Comparison of ENCODE assay signal across 1 cellular context in the genomic region with DNA sequence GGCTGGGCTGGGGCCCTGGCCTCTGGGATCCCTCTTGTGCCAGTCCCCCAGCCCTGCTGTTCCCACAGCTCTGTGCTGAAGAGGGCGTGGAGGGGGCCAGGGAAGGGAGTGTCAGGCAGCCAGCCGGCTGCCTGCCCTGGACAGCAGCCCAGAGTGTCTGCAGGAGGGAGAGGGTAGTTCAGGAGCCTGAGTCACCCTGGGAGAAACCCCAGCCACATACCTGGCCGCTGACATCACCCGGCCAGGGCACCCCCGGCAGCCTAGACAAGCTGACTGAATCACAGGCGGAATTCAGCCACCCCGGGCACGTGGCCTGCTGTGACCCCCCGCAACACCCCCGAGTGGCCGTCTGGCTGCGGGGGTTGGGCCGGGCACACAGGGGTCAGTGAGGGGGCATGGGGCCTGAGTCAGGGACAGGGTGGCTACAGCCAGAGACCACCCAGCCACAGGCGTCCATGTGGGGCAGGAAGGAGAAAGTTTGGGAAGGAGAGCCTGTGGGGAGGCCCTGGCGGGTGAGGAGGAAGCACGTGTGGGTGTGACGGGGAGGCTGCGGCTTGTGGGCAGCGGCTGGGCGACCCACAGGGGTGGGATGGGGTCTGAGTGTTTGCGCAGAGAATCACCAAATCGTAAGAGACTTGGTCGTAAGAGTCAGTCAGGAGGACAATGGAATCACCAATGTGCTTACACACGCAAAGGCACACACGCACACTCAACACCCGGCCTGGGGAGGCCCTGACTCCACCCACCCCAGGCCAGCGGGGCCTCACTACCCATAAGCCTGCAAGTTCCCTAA.
TF ChIP-seq lines count a peak whose summit lies in the region.

No MANE protein-coding gene starts in this region.

TF ChIP-seq in HEK293, 187 proteins besides CTCF, POLR2A, EP300 and RAD21 (continued from another document and continues in another):
- TF ChIP-seq, protein P1, sequence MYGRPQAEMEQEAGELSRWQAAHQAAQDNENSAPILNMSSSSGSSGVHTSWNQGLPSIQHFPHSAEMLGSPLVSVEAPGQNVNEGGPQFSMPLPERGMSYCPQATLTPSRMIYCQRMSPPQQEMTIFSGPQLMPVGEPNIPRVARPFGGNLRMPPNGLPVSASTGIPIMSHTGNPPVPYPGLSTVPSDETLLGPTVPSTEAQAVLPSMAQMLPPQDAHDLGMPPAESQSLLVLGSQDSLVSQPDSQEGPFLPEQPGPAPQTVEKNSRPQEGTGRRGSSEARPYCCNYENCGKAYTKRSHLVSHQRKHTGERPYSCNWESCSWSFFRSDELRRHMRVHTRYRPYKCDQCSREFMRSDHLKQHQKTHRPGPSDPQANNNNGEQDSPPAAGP (tag by site-specific recombination; IDR thresholded peaks at IDR 0.05), result peak; percentile 95
- TF ChIP-seq, protein P2, sequence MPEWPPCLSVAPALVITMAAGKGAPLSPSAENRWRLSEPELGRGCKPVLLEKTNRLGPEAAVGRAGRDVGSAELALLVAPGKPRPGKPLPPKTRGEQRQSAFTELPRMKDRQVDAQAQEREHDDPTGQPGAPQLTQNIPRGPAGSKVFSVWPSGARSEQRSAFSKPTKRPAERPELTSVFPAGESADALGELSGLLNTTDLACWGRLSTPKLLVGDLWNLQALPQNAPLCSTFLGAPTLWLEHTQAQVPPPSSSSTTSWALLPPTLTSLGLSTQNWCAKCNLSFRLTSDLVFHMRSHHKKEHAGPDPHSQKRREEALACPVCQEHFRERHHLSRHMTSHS (tag by site-specific recombination; IDR thresholded peaks at IDR 0.05), result no peak
- TF ChIP-seq ZNF416 (tag by site-specific recombination; IDR thresholded peaks at IDR 0.05) (no peak), ZNF473 (tag by site-specific recombination; IDR thresholded peaks at IDR 0.05) (no peak), ZNF10 (tag by site-specific recombination; IDR thresholded peaks at IDR 0.05) (no peak), ZBTB8A (tag by site-specific recombination; IDR thresholded peaks at IDR 0.05) (no peak), ZNF701 (tag by site-specific recombination; IDR thresholded peaks at IDR 0.05) (no peak), ZNF366 (tag by site-specific recombination; conservative IDR thresholded peaks at IDR 0.05) (peak; percentile 89), TCF7L2 (IDR thresholded peaks at IDR 0.05; ENCODE audit: borderline replicate concordance, low read depth, low read length) (no peak), ZNF544 (tag by site-specific recombination; IDR thresholded peaks at IDR 0.05) (no peak), BCL11A (tag by site-specific recombination; IDR thresholded peaks at IDR 0.05; ENCODE audit: low read depth) (peak; percentile 94), ZNF561 (tag by site-specific recombination; IDR thresholded peaks at IDR 0.05; ENCODE audit: borderline replicate concordance) (no peak), ZSCAN23 (tag by site-specific recombination; IDR thresholded peaks at IDR 0.05) (peak; percentile 12; the same call in 1 of the 2 replicates), ZNF423 (tag by site-specific recombination; IDR thresholded peaks at IDR 0.05) (no peak), KLF7 (tag by site-specific recombination; IDR thresholded peaks at IDR 0.05; ENCODE audit: borderline replicate concordance) (0 out of 2 replicates have a peak, but pooled peaks have one; percentile 28), GLIS1 (tag by site-specific recombination; IDR thresholded peaks at IDR 0.05) (peak; percentile 100), YY2 (tag by site-specific recombination; IDR thresholded peaks at IDR 0.05) (no peak; the same call in 1 of the 2 replicates), ZNF391 (tag by site-specific recombination; IDR thresholded peaks at IDR 0.05; ENCODE audit: borderline replicate concordance, low read depth) (peak; percentile 82; the same call in 1 of the 2 replicates), FEZF1 (tag by site-specific recombination; IDR thresholded peaks at IDR 0.05) (no peak), ZNF24 (tag by site-specific recombination; IDR thresholded peaks at IDR 0.05) (peak; percentile 60; the same call in 1 of the 2 replicates), ZNF214 (tag by site-specific recombination; IDR thresholded peaks at IDR 0.05; ENCODE audit: borderline replicate concordance) (no peak), ZNF138 (tag by site-specific recombination; IDR thresholded peaks at IDR 0.05; ENCODE audit: borderline replicate concordance) (no peak), ZFP69B (tag by site-specific recombination; IDR thresholded peaks at IDR 0.05) (0 out of 2 replicates have a peak, but pooled peaks have one; percentile 41), ZNF302 (tag by site-specific recombination; IDR thresholded peaks at IDR 0.05; ENCODE audit: low read depth) (no peak), ZNF660 (tag by site-specific recombination; IDR thresholded peaks at IDR 0.05) (peak; percentile 92), ZNF600 (tag by site-specific recombination; IDR thresholded peaks at IDR 0.05) (peak; percentile 53; the same call in 1 of the 2 replicates), KLF10 (tag by site-specific recombination; IDR thresholded peaks at IDR 0.05) (peak; percentile 100), ZNF341 (tag by site-specific recombination; IDR thresholded peaks at IDR 0.05; ENCODE audit: low read depth) (no peak), ZNF747 (tag by site-specific recombination; IDR thresholded peaks at IDR 0.05) (no peak), ZIC2 (tag by site-specific recombination; IDR thresholded peaks at IDR 0.05) (peak; percentile 92), ZNF324 (tag by site-specific recombination; IDR thresholded peaks at IDR 0.05) (peak; percentile 58; the same call in 1 of the 2 replicates)
- TF ChIP-seq, protein P3, sequence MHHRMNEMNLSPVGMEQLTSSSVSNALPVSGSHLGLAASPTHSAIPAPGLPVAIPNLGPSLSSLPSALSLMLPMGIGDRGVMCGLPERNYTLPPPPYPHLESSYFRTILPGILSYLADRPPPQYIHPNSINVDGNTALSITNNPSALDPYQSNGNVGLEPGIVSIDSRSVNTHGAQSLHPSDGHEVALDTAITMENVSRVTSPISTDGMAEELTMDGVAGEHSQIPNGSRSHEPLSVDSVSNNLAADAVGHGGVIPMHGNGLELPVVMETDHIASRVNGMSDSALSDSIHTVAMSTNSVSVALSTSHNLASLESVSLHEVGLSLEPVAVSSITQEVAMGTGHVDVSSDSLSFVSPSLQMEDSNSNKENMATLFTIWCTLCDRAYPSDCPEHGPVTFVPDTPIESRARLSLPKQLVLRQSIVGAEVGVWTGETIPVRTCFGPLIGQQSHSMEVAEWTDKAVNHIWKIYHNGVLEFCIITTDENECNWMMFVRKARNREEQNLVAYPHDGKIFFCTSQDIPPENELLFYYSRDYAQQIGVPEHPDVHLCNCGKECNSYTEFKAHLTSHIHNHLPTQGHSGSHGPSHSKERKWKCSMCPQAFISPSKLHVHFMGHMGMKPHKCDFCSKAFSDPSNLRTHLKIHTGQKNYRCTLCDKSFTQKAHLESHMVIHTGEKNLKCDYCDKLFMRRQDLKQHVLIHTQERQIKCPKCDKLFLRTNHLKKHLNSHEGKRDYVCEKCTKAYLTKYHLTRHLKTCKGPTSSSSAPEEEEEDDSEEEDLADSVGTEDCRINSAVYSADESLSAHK (tag by site-specific recombination; IDR thresholded peaks at IDR 0.05), result no peak
- TF ChIP-seq, protein P4, sequence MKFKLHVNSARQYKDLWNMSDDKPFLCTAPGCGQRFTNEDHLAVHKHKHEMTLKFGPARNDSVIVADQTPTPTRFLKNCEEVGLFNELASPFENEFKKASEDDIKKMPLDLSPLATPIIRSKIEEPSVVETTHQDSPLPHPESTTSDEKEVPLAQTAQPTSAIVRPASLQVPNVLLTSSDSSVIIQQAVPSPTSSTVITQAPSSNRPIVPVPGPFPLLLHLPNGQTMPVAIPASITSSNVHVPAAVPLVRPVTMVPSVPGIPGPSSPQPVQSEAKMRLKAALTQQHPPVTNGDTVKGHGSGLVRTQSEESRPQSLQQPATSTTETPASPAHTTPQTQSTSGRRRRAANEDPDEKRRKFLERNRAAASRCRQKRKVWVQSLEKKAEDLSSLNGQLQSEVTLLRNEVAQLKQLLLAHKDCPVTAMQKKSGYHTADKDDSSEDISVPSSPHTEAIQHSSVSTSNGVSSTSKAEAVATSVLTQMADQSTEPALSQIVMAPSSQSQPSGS (tag by site-specific recombination; IDR thresholded peaks at IDR 0.05; ENCODE audit: low read depth), result no peak; the same call in 1 of the 2 replicates
- TF ChIP-seq, protein P5, sequence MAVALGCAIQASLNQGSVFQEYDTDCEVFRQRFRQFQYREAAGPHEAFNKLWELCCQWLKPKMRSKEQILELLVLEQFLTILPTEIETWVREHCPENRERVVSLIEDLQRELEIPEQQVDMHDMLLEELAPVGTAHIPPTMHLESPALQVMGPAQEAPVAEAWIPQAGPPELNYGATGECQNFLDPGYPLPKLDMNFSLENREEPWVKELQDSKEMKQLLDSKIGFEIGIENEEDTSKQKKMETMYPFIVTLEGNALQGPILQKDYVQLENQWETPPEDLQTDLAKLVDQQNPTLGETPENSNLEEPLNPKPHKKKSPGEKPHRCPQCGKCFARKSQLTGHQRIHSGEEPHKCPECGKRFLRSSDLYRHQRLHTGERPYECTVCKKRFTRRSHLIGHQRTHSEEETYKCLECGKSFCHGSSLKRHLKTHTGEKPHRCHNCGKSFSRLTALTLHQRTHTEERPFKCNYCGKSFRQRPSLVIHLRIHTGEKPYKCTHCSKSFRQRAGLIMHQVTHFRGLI (tag by site-specific recombination; IDR thresholded peaks at IDR 0.05), result no peak
- TF ChIP-seq, protein P6, sequence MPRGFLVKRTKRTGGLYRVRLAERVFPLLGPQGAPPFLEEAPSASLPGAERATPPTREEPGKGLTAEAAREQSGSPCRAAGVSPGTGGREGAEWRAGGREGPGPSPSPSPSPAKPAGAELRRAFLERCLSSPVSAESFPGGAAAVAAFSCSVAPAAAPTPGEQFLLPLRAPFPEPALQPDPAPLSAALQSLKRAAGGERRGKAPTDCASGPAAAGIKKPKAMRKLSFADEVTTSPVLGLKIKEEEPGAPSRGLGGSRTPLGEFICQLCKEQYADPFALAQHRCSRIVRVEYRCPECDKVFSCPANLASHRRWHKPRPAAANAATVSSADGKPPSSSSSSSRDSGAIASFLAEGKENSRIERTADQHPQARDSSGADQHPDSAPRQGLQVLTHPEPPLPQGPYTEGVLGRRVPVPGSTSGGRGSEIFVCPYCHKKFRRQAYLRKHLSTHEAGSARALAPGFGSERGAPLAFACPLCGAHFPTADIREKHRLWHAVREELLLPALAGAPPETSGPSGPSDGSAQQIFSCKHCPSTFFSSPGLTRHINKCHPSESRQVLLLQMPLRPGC (tag by site-specific recombination; IDR thresholded peaks at IDR 0.05), result no peak
- TF ChIP-seq, protein P7, sequence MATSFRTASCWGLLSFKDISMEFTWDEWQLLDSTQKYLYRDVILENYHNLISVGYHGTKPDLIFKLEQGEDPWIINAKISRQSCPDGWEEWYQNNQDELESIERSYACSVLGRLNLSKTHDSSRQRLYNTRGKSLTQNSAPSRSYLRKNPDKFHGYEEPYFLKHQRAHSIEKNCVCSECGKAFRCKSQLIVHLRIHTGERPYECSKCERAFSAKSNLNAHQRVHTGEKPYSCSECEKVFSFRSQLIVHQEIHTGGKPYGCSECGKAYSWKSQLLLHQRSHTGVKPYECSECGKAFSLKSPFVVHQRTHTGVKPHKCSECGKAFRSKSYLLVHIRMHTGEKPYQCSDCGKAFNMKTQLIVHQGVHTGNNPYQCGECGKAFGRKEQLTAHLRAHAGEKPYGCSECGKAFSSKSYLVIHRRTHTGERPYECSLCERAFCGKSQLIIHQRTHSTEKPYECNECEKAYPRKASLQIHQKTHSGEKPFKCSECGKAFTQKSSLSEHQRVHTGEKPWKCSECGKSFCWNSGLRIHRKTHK (tag by site-specific recombination; IDR thresholded peaks at IDR 0.05), result no peak
- TF ChIP-seq, protein P8, sequence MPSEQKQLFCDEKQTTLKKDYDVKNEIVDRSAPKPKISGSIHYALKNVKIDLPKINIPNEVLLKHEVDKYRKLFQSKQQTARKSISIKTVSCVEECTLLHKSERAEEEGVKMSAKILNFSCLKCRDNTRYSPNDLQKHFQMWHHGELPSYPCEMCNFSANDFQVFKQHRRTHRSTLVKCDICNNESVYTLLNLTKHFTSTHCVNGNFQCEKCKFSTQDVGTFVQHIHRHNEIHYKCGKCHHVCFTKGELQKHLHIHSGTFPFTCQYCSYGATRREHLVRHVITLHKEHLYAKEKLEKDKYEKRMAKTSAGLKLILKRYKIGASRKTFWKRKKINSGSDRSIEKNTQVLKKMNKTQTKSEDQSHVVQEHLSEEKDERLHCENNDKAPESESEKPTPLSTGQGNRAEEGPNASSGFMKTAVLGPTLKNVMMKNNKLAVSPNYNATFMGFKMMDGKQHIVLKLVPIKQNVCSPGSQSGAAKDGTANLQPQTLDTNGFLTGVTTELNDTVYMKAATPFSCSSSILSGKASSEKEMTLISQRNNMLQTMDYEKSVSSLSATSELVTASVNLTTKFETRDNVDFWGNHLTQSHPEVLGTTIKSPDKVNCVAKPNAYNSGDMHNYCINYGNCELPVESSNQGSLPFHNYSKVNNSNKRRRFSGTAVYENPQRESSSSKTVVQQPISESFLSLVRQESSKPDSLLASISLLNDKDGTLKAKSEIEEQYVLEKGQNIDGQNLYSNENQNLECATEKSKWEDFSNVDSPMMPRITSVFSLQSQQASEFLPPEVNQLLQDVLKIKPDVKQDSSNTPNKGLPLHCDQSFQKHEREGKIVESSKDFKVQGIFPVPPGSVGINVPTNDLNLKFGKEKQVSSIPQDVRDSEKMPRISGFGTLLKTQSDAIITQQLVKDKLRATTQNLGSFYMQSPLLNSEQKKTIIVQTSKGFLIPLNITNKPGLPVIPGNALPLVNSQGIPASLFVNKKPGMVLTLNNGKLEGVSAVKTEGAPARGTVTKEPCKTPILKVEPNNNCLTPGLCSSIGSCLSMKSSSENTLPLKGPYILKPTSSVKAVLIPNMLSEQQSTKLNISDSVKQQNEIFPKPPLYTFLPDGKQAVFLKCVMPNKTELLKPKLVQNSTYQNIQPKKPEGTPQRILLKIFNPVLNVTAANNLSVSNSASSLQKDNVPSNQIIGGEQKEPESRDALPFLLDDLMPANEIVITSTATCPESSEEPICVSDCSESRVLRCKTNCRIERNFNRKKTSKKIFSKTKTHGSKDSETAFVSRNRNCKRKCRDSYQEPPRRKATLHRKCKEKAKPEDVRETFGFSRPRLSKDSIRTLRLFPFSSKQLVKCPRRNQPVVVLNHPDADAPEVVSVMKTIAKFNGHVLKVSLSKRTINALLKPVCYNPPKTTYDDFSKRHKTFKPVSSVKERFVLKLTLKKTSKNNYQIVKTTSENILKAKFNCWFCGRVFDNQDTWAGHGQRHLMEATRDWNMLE (tag by site-specific recombination; conservative IDR thresholded peaks at IDR 0.05; ENCODE audit: low read depth), result 0 out of 2 replicates have a peak, but pooled peaks have one; percentile 14
- TF ChIP-seq, protein P9, sequence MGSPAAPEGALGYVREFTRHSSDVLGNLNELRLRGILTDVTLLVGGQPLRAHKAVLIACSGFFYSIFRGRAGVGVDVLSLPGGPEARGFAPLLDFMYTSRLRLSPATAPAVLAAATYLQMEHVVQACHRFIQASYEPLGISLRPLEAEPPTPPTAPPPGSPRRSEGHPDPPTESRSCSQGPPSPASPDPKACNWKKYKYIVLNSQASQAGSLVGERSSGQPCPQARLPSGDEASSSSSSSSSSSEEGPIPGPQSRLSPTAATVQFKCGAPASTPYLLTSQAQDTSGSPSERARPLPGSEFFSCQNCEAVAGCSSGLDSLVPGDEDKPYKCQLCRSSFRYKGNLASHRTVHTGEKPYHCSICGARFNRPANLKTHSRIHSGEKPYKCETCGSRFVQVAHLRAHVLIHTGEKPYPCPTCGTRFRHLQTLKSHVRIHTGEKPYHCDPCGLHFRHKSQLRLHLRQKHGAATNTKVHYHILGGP (tag by site-specific recombination; IDR thresholded peaks at IDR 0.05), result no peak
